Comparison of ENCODE assay signal across 17 cellular contexts in the genomic region with DNA sequence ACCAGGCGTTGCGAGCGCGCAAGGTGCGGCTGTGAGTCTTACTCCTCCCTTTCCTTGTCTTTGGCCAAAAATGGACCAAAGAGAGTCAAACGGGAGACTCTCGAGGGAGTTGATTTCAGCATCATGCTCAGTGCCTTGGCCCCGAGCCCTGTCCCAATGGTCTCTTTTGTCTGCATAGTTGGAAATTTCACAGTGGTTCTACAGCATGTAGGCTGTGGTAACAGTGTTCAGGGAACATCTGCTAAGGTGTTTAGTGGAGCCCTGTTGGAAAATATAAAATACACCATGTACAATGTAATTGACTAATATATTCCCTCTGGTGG. TPM values are rescaled to one million over a fixed set of nuclear protein-coding genes. Genes with fewer than 3 reads are reported as not detected.
DNase-seq lines count a peak whose midpoint lies in the region; ATAC-seq and TF ChIP-seq lines count a peak whose summit lies in the region.
"Had no signal": no experiment of that assay in that cellular context is flagged by ENCODE, and none has a peak within 500 bp of the region (broad histone marks: within the 10 kb centered on the region; RNA-seq: fewer than 3 reads in every experiment).

No MANE protein-coding gene starts in this region.

- H3K4me3 Mint-ChIP-seq in brain (peak overlapping the region; percentile 84 to 97 (median 94)), nephron progenitor cell (peak overlapping the region; percentile 74), HFFc6 (no peak overlapping the region)

- peaks cover 82% of the 10 kb centered on the region for H3K4me1 Mint-ChIP-seq in brain
- H3K4me1 Mint-ChIP-seq in nephron progenitor cell: peaks cover 44% of the 10 kb centered on the region
- no peaks in the 10 kb centered on the region for H3K4me1 Mint-ChIP-seq in HFFc6 (ENCODE audit: low read depth)

- H3K27me3 Mint-ChIP-seq in brain (peaks cover 43% of the 10 kb centered on the region), nephron progenitor cell (ENCODE audit: low read depth, poor library complexity) (peaks cover 94% of the 10 kb centered on the region), HFFc6 (ENCODE audit: insufficient read depth) (peaks cover 37% of the 10 kb centered on the region)

- H3K36me3 ChIP-seq in esophagus muscularis mucosa: no peaks in the 10 kb centered on the region
- H3K36me3 ChIP-seq: MG63, SJCRH30, thoracic aorta had no signal

- TF ChIP-seq CTCF in brain (conservative IDR thresholded peaks at IDR 0.05) (peak; percentile 18 to 50), nephron progenitor cell (IDR thresholded peaks at IDR 0.05) (peak; percentile 35), esophagus muscularis mucosa (IDR thresholded peaks at IDR 0.05) (peak in 1 of 3 experiments; percentile 8), HFFc6 (IDR thresholded peaks at IDR 0.05) (no peak)

- peak; percentile 1 for DNase-seq in NCI-H2029 treated with DMSO at 0.1 percent for 48 hours (lab: John Stamatoyannopoulos, UW)
- DNase-seq in NCI-H2029 (lab: John Stamatoyannopoulos, UW): no peak
- no peak for DNase-seq in nephron progenitor cell
- DNase-seq in esophagus muscularis mucosa (ENCODE audit: extremely low spot score): no peak
- DNase-seq in HFFc6: no peak
- DNase-seq in activated T-cell treated with anti-CD3 and anti-CD28 coated beads for 4 hours: no peak
- DNase-seq: activated CD4-positive, alpha-beta T cell treated with anti-CD3 and anti-CD28 coated beads, Interleukin-2, amount 50 U/mL, for 1 hour; EL; SJCRH30 had no signal

- intact Hi-C loops in esophagus muscularis mucosa (cut with DNase I): no loop called here

- peaks cover 0 to 10% (median 3%) of the 10 kb centered on the region in 5 experiments for H3K9me3 Mint-ChIP-seq in brain
- H3K9me3 Mint-ChIP-seq in nephron progenitor cell: no peaks in the 10 kb centered on the region
- no peaks in the 10 kb centered on the region for H3K9me3 Mint-ChIP-seq in HFFc6

- no peak for TF ChIP-seq POLR2A in esophagus muscularis mucosa (IDR thresholded peaks at IDR 0.05; ENCODE audit: low read depth)

- H3K36me3 Mint-ChIP-seq in brain (peaks cover 3% of the 10 kb centered on the region), nephron progenitor cell (ENCODE audit: low read depth) (no peaks in the 10 kb centered on the region), HFFc6 (ENCODE audit: low read depth) (no peaks in the 10 kb centered on the region)

- peak; percentile 2 for ATAC-seq in GM18867 (IDR thresholded peaks at IDR 0.05; ENCODE audit: unreplicated experiment)

- TF ChIP-seq EP300 in esophagus muscularis mucosa (IDR thresholded peaks at IDR 0.05): no peak

- H3K27ac ChIP-seq in esophagus muscularis mucosa (replicated peaks in 1 of 4): no peak overlapping the region
- H3K27ac ChIP-seq: GM23248, SJCRH30, thoracic aorta had no signal

- H3K27me3 ChIP-seq in esophagus muscularis mucosa: peaks cover 0 to 68% (median 47%) of the 10 kb centered on the region in 4 donors
- H3K27me3 ChIP-seq: SJCRH30 had no signal

- H3K4me1 ChIP-seq in esophagus muscularis mucosa: peaks cover 9 to 34% (median 32%) of the 10 kb centered on the region in 4 donors

- peak overlapping the region in 1 of 4 donors; percentile 10 for H3K4me3 ChIP-seq in esophagus muscularis mucosa
- H3K4me3 ChIP-seq: GM23248, MG63, SJCRH30, thoracic aorta had no signal

- no peaks in the 10 kb centered on the region for H3K9me3 ChIP-seq in esophagus muscularis mucosa
- H3K9me3 ChIP-seq: MG63, SJCRH30, thoracic aorta had no signal

- 21% methylated on average over 8 of the region's 8 CpGs for WGBS in esophagus muscularis mucosa

- H3K27ac Mint-ChIP-seq in brain: peak overlapping the region; percentile 83 to 98 (median 92)
- no peak overlapping the region for H3K27ac Mint-ChIP-seq in nephron progenitor cell
- H3K27ac Mint-ChIP-seq in HFFc6: no peak overlapping the region
- H3K27ac Mint-ChIP-seq: CD14-positive monocyte had no signal

RNA-seq across cellular contexts. Expression of a gene that starts 2.7 kb away (rescaled TPM):
- 3.9 TPM for polyA plus RNA-seq in brain (ENCODE audit: insufficient read depth, low read depth, low replicate concordance)
- under 1 TPM; under 0.01 to 0.66 (median 0.25) TPM for total RNA-seq in esophagus muscularis mucosa
- not detected for total RNA-seq in HFFc6 (2021; fragmentation: NEBNext Ultra II Directional; extraction: Animal tissue kit (Norgen Biotek cat#: 25700))
- total RNA-seq: A172, GM23248, HT-29, thoracic aorta had no signal
- polyA plus RNA-seq: CD14-positive monocyte, GM23248 had no signal

Comparison
In these comparisons a context has a peak if more than half of its experiments do, and no peak if none do; other contexts are left out.
1. H3K27ac Mint-ChIP-seq: peak in brain (5 of 5); none in nephron progenitor cell (single experiment) and HFFc6 (single experiment).